In the genomic region with DNA sequence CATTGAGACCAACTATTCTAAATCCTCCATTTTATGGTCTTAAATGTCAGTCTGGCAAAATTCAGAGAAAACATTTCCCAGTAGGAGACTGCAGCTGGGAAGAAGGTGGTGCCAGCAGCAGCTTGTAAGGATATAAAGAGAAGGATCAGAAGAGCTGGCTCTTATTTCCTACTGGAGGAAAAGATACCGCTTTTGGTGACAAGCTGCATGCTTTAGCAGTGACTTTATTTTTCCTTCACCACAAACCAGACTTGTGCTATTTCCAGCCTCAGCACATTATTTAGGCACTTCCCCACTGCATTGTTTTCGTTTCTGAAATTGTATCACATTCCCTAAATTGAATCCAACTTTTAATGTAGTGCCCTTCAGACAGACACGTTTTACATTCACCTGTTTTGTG, we compare ENCODE assay signal across 10 cellular contexts. TPM values are rescaled to one million over a fixed set of nuclear protein-coding genes. Genes with fewer than 3 reads are reported as not detected.
DNase-seq lines count a peak whose midpoint lies in the region; ATAC-seq and TF ChIP-seq lines count a peak whose summit lies in the region.
"Had no signal": no experiment of that assay in that cellular context is flagged by ENCODE, and none has a peak within 500 bp of the region (broad histone marks: within the 10 kb centered on the region; RNA-seq: fewer than 3 reads in every experiment).

No MANE protein-coding gene starts in this region.

- no peaks in the 10 kb centered on the region for H3K9me3 ChIP-seq in SJSA1 (replicated peaks)

- no peak for ATAC-seq in activated naive CD4-positive, alpha-beta T cell treated with anti-CD3 and anti-CD28 coated beads, Interleukin-2, amount 50 U/mL, for 72 hours

- H3K4me3 ChIP-seq in SJSA1: 0 out of 2 replicates have a peak overlapping the region, but pooled peaks have one; percentile 1
- H3K4me3 ChIP-seq in retinal pigment epithelial cell (ENCODE audit: low read length): no peak overlapping the region

- peaks cover 86% of the 10 kb centered on the region for H3K4me1 ChIP-seq in SJSA1 (replicated peaks)

- no peak overlapping the region for H3K27ac Mint-ChIP-seq in activated naive CD4-positive, alpha-beta T cell treated with anti-CD3 and anti-CD28 coated beads, Interleukin-2, amount 50 U/mL, for 72 hours
- H3K27ac Mint-ChIP-seq: activated CD4-positive, alpha-beta memory T cell treated with anti-CD3 and anti-CD28 coated beads for 36 hours had no signal

- peaks cover 23% of the 10 kb centered on the region for H3K36me3 ChIP-seq in SJSA1

- peak overlapping the region; percentile 76 for H3K27ac ChIP-seq in SJSA1
- H3K27ac ChIP-seq: KMS-11 had no signal

- TF ChIP-seq CTCF in retinal pigment epithelial cell (conservative IDR thresholded peaks at IDR 0.05; ENCODE audit: low read depth, low read length): no peak

- H3K36me3 Mint-ChIP-seq in activated naive CD4-positive, alpha-beta T cell treated with anti-CD3 and anti-CD28 coated beads, Interleukin-2, amount 50 U/mL, for 72 hours: no peaks in the 10 kb centered on the region

- no peaks in the 10 kb centered on the region for H3K9me3 Mint-ChIP-seq in activated naive CD4-positive, alpha-beta T cell treated with anti-CD3 and anti-CD28 coated beads, Interleukin-2, amount 50 U/mL, for 72 hours
- H3K9me3 Mint-ChIP-seq: activated CD4-positive, alpha-beta memory T cell treated with anti-CD3 and anti-CD28 coated beads for 36 hours had no signal

- DNase-seq in H4 (ENCODE audit: low spot score): peak; percentile 97
- DNase-seq in SJSA1 (ENCODE audit: low read depth in 1 of 2, low spot score in 2 of 2): peak; percentile 71 to 85
- peak; percentile 96 for DNase-seq in fibroblast of peridontal ligament (ENCODE audit: extremely low read depth)
- peak; percentile 48 for DNase-seq in retinal pigment epithelial cell (ENCODE audit: low read depth)
- DNase-seq in activated naive CD4-positive, alpha-beta T cell treated with anti-CD3 and anti-CD28 coated beads, Interleukin-2, amount 50 U/mL, for 72 hours (ENCODE audit: low spot score in 2 of 2): no peak
- no peak for DNase-seq in activated CD4-positive, alpha-beta T cell treated with anti-CD3 and anti-CD28 coated beads, Interleukin-2, amount 50 U/mL, for 1 hour
- no peak for DNase-seq in midbrain (lab: John Stamatoyannopoulos, UW)
- no peak for DNase-seq in activated gamma-delta T cell treated with Interleukin-2 at 50 U/mL for 16 hours
- DNase-seq: activated CD4-positive, alpha-beta memory T cell treated with anti-CD3 and anti-CD28 coated beads for 36 hours had no signal

- H3K27me3 ChIP-seq in SJSA1 (replicated peaks): no peaks in the 10 kb centered on the region

RNA-seq across cellular contexts. Expression of gene RNF11, which starts 28.4 kb away (rescaled TPM):
- 115 and 123 TPM in 2 replicates for total RNA-seq in H4 (2014; rRNA removed; shearing (Covaris generic))
- 146 and 168 TPM in 2 replicates for total RNA-seq in SJSA1 (2014; rRNA removed; shearing (Covaris generic))
- 10 to 100 TPM; 22.2 to 26.6 TPM for total RNA-seq in activated naive CD4-positive, alpha-beta T cell treated with anti-CD3 and anti-CD28 coated beads, Interleukin-2, amount 50 U/mL, for 72 hours

Comparison
In these comparisons a context has a peak if more than half of its experiments do, and no peak if none do; other contexts are left out.
1. DNase-seq: peak in H4 (single experiment), SJSA1 (2 of 2), fibroblast of peridontal ligament (single experiment) and retinal pigment epithelial cell (single experiment); none in activated naive CD4-positive, alpha-beta T cell treated with anti-CD3 and anti-CD28 coated beads, Interleukin-2, amount 50 U/mL, for 72 hours (0 of 2), activated CD4-positive, alpha-beta T cell treated with anti-CD3 and anti-CD28 coated beads, Interleukin-2, amount 50 U/mL, for 1 hour (single experiment), midbrain (single experiment) and activated gamma-delta T cell treated with Interleukin-2 at 50 U/mL for 16 hours (single experiment).